7 cellular contexts compared by ENCODE assay signal in the genomic region with DNA sequence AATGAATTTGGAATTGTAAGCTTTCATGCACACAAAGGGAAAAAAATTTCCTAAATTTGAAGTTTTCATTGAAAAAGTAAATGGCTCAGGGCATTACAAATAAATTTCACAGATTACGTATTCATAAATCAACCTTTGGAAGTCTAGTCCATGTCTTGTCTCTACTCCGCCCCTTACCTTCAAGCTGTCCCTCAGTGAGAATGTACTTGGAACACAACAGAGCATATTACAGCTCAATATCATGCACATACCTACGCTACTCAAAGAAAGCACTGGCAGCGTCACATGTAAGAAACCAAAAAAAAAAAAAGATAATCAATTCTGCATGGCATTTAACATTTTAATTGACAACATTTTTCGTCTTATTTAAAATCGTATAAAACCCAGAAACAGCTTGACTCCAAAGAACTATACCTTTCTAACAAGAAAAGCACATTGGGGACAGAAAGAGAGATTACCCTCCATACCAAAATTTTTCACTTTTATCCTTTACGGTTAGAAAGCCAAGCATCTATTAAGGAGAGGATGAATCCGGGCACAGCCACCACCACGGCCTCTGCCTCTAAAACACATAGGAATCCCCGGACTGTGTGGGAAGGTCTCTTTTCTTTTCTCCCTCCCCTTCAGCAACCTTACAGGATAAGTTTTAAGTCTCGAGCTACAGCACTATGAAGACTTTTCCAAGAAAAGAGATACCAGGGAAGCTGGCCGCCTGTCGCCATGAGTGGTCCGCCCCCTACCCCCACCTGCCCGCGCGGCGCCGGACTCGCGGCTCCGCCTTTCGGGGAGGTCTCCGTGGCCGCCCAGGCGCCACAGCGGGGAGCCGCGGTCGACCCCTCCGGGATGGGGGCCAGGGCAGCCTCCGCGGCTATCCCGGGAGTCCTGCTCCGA. TPM values are rescaled to one million over a fixed set of nuclear protein-coding genes. Genes with fewer than 3 reads are reported as not detected.
DNase-seq lines count a peak whose midpoint lies in the region; ATAC-seq, FAIRE-seq and TF ChIP-seq lines count a peak whose summit lies in the region.

No MANE protein-coding gene starts in this region.

- intact Hi-C loops in heart left ventricle (cut with DNase I) = loop anchor here in 9 of 10 donors (1.0 to 10.0 kb wide), 14 partner anchors 58 to 260 kb away; partner anchors contain the start of gene REEP3 (in 7 of the 9)
- intact Hi-C loops in sigmoid colon (cut with DNase I) = loop anchor here (5.0 kb wide), 3 partner anchors 197 to 248 kb away; no protein-coding TSS in a partner anchor

- peak overlapping the region in 1 of 2 donors; percentile 90 for H3K27ac Mint-ChIP-seq in activated naive CD4-positive, alpha-beta T cell treated with anti-CD3 and anti-CD28 coated beads, Interleukin-2, amount 50 U/mL, for 72 hours

- H3K4me1 ChIP-seq in heart left ventricle (peaks cover 0 to 33% (median 16%) of the 10 kb centered on the region in 12 donors), sigmoid colon (peaks cover 0 to 19% (median 17%) of the 10 kb centered on the region in 4 donors)

- H3K27me3 ChIP-seq in heart left ventricle = no peaks in the 10 kb centered on the region
- no peaks in the 10 kb centered on the region for H3K27me3 ChIP-seq in sigmoid colon

- H3K4me3 ChIP-seq in heart left ventricle (peak overlapping the region; percentile 65 to 93 (median 86)), sigmoid colon (peak overlapping the region; percentile 54 to 86 (median 76))

- DNase-seq in H54 (ENCODE audit: insufficient read length, low spot score) (no peak), LHCN-M2 (ENCODE audit: low read depth) (peak; percentile 35), heart left ventricle (no peak), sigmoid colon (no peak), H4 (ENCODE audit: low spot score) (no peak)
- no peak for DNase-seq in activated naive CD4-positive, alpha-beta T cell treated with anti-CD3 and anti-CD28 coated beads, Interleukin-2, amount 50 U/mL, for 72 hours (ENCODE audit: low spot score in 2 of 2)

- peak overlapping the region; percentile 87 to 96 (median 92) for H3K27ac ChIP-seq in heart left ventricle
- H3K27ac ChIP-seq in sigmoid colon = peak overlapping the region; percentile 89 to 96 (median 92)

- no peak for TF ChIP-seq EP300 in sigmoid colon (IDR thresholded peaks at IDR 0.05)

- peak in 1 of 12 donors; percentile 22 for TF ChIP-seq CTCF in heart left ventricle (IDR thresholded peaks at IDR 0.05)
- TF ChIP-seq CTCF in sigmoid colon (IDR thresholded peaks at IDR 0.05) = no peak

- no peaks in the 10 kb centered on the region for H3K36me3 Mint-ChIP-seq in activated naive CD4-positive, alpha-beta T cell treated with anti-CD3 and anti-CD28 coated beads, Interleukin-2, amount 50 U/mL, for 72 hours

- H3K9me3 Mint-ChIP-seq in activated naive CD4-positive, alpha-beta T cell treated with anti-CD3 and anti-CD28 coated beads, Interleukin-2, amount 50 U/mL, for 72 hours = no peaks in the 10 kb centered on the region

- no peak for TF ChIP-seq POLR2A in H54 (IDR thresholded peaks at IDR 0.05; ENCODE audit: low read depth, low read length)
- TF ChIP-seq POLR2A in heart left ventricle (IDR thresholded peaks at IDR 0.05) = no peak
- no peak for TF ChIP-seq POLR2A in sigmoid colon (IDR thresholded peaks at IDR 0.05)

- peak; percentile 92 for FAIRE-seq in H54 (lab: Jason Lieb, UNC)

- H3K9me3 ChIP-seq in heart left ventricle (peaks cover 0 to 10% (median 0%) of the 10 kb centered on the region in 12 donors), sigmoid colon (no peaks in the 10 kb centered on the region)

- ATAC-seq in GM18508 (IDR thresholded peaks at IDR 0.05; ENCODE audit: insufficient read depth, unreplicated experiment) (peak; percentile 27), heart left ventricle (peak; percentile 56 to 76 (median 71))
- ATAC-seq in activated naive CD4-positive, alpha-beta T cell treated with anti-CD3 and anti-CD28 coated beads, Interleukin-2, amount 50 U/mL, for 72 hours = peak; percentile 49 to 61

- WGBS in heart left ventricle, 4 donors = 6 to 13% (median 8%) methylated on average over 19 to 35 of the region's 35 CpGs
- WGBS in sigmoid colon, 2 donors = 4 to 10% methylated on average over 35 of the region's 35 CpGs

- no peaks in the 10 kb centered on the region for H3K36me3 ChIP-seq in heart left ventricle
- no peaks in the 10 kb centered on the region for H3K36me3 ChIP-seq in sigmoid colon

RNA-seq across cellular contexts. Expression of gene JMJD1C, which starts 1.1 kb away (rescaled TPM):
- total RNA-seq in LHCN-M2 (2014; rRNA removed) (139 and 149 TPM in 2 replicates), heart left ventricle (10 to 100 TPM; 27.0 to 54.6 (median 42.7) TPM), sigmoid colon (100 to 1,000 TPM in 3 of 4 donors, 10 to 100 TPM in 1; 94.2 to 134 (median 121) TPM)
- 10.6 TPM for polyA plus RNA-seq in LHCN-M2 (2012)
- 10 to 100 TPM; 62.5 to 68.7 TPM for total RNA-seq in activated naive CD4-positive, alpha-beta T cell treated with anti-CD3 and anti-CD28 coated beads, Interleukin-2, amount 50 U/mL, for 72 hours
- polyA plus RNA-seq in heart left ventricle (10 to 100 TPM; 20.3 to 34.1 TPM), sigmoid colon (10 to 100 TPM; 13.2 to 26.9 (median 14.3) TPM)
- total RNA-seq in H4 (2014; rRNA removed; shearing (Covaris generic)) = 16.3 and 31.5 TPM in 2 replicates

RNA-seq across cellular contexts. Expression of gene REEP3, which starts 56.6 kb away (rescaled TPM):
- 59.2 and 62.0 TPM in 2 replicates for total RNA-seq in LHCN-M2 (2014; rRNA removed)
- polyA plus RNA-seq in LHCN-M2 (2012) = 15.6 TPM
- 10 to 100 TPM in 1 of 2 donors, 1 to 10 TPM in 1; 6.9 to 15.6 TPM for total RNA-seq in activated naive CD4-positive, alpha-beta T cell treated with anti-CD3 and anti-CD28 coated beads, Interleukin-2, amount 50 U/mL, for 72 hours
- 10 to 100 TPM; 12.5 to 48.2 (median 24.9) TPM for total RNA-seq in heart left ventricle
- 10 to 100 TPM in 1 of 2 donors, 1 to 10 TPM in 1; 9.1 to 21.9 TPM for polyA plus RNA-seq in heart left ventricle
- total RNA-seq in sigmoid colon = 100 to 1,000 TPM in 2 of 4 donors, 10 to 100 TPM in 2; 69.2 to 116 (median 101) TPM
- 10 to 100 TPM in 1 of 3 donors, 1 to 10 TPM in 2; 8.6 to 10.2 (median 9.3) TPM for polyA plus RNA-seq in sigmoid colon
- 19.4 and 29.9 TPM in 2 replicates for total RNA-seq in H4 (2014; rRNA removed; shearing (Covaris generic))
